Comparison of ENCODE assay signal across 18 cellular contexts in the genomic region with DNA sequence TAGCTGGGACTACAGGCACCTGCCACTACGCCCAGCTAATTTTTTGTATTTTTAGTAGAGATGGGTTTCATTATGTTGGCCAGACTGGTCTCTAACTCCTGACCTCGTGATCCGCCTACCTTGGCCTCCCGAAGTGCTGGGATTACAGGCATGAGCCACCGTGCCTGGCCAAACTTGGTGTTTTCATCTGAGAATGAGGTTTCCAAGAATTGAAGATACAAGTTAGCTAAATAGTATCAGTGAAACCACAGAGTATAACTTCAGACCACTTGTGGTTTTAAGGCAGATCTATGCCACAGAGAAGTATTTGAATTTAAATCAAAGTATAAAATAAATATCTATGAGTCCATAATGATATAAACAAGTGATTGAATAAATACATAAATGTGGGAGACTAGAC.
"Had no signal": no experiment of that assay in that cellular context is flagged by ENCODE, and none has a peak within 500 bp of the region (broad histone marks: within the 10 kb centered on the region; RNA-seq: fewer than 3 reads in every experiment).

No MANE protein-coding gene starts in this region.

- H3K27ac Mint-ChIP-seq: activated CD4-positive, alpha-beta T cell treated with anti-CD3 and anti-CD28 coated beads, Interleukin-2, amount 10 ng/mL, durations not matched to agents 24 days and 14 days; activated naive CD4-positive, alpha-beta T cell treated with anti-CD3 and anti-CD28 coated beads, Interleukin-2, amount 50 U/mL, for 72 hours; activated T-helper 1 cell treated with anti-CD3 and anti-CD28 coated beads, Interleukin-12 subunit alpha, Interleukin-12 subunit beta, Interleukin-2, Interleukin-4 antibody, amounts not matched to agents 30 ng/mL and 10 ng/mL and 1 ng/mL, durations not matched to agents 14 hours and 24 hours and 36 hours; stimulated activated naive CD8-positive, alpha-beta T cell treated with anti-CD3 and anti-CD28 coated beads, Interleukin-15, Interleukin-2, amounts not matched to agents 100 ng/mL and 50 ng/mL, for 24 hours; T-helper 1 cell treated with Interleukin-12 subunit alpha and Interleukin-12 subunit beta and Interleukin-4 antibody, amounts not matched to agents 30 μg/mL and 1 μg/mL, for 36 hours; type B pancreatic cell had no signal

- H3K4me1 Mint-ChIP-seq: central memory CD8-positive, alpha-beta T cell; neural crest cell had no signal

- H3K9me3 Mint-ChIP-seq: central memory CD8-positive, alpha-beta T cell; type B pancreatic cell had no signal

- H3K27me3 Mint-ChIP-seq: type B pancreatic cell had no signal

- H3K4me3 Mint-ChIP-seq: activated CD4-positive, alpha-beta T cell treated with anti-CD3 and anti-CD28 coated beads, Interleukin-2, amount 10 ng/mL, durations not matched to agents 24 days and 14 days; activated T-helper 1 cell treated with anti-CD3 and anti-CD28 coated beads, Interleukin-12 subunit alpha, Interleukin-12 subunit beta, Interleukin-2, Interleukin-4 antibody, amounts not matched to agents 30 ng/mL and 10 ng/mL and 1 ng/mL, durations not matched to agents 14 hours and 24 hours and 36 hours; central memory CD8-positive, alpha-beta T cell; neural crest cell; stimulated activated naive CD8-positive, alpha-beta T cell treated with anti-CD3 and anti-CD28 coated beads, Interleukin-15, Interleukin-2, amounts not matched to agents 100 ng/mL and 50 ng/mL, for 24 hours; T-helper 1 cell treated with Interleukin-12 subunit alpha and Interleukin-12 subunit beta and Interleukin-4 antibody, amounts not matched to agents 30 μg/mL and 1 μg/mL, for 36 hours; type B pancreatic cell had no signal

- DNase-seq: activated CD4-positive, alpha-beta T cell treated with anti-CD3 and anti-CD28 coated beads, Interleukin-2, amount 10 ng/mL, durations not matched to agents 24 days and 14 days; anterior cingulate cortex; brain microvascular endothelial cell; effector CD8-positive, alpha-beta T cell; esophagus squamous epithelium; hippocampal formation; midbrain; ovary; right lobe of liver; WERI-Rb-1 had no signal

- ATAC-seq: left lobe of liver, right lobe of liver had no signal
